8 cellular contexts compared by ENCODE assay signal in genomic region chr14:20631023-20631820, GRCh38. TPM values are rescaled to one million over a fixed set of nuclear protein-coding genes. Genes with fewer than 3 reads are reported as not detected.
DNase-seq lines count a peak whose midpoint lies in the region; ATAC-seq and TF ChIP-seq lines count a peak whose summit lies in the region.

No MANE protein-coding gene starts in this region.

- H3K4me3 Mint-ChIP-seq in activated CD4-positive, alpha-beta memory T cell treated with anti-CD3 and anti-CD28 coated beads, Interleukin-2, amount 10 ng/mL, durations not matched to agents 7 days and 5 days, result peak overlapping the region; percentile 68
- H3K4me3 Mint-ChIP-seq in type B pancreatic cell, result peak overlapping the region; percentile 92

- no peak overlapping the region for H3K27ac Mint-ChIP-seq in activated CD4-positive, alpha-beta memory T cell treated with anti-CD3 and anti-CD28 coated beads, Interleukin-2, amount 10 ng/mL, durations not matched to agents 7 days and 5 days
- peak overlapping the region; percentile 90 for H3K27ac Mint-ChIP-seq in type B pancreatic cell

- H3K27me3 Mint-ChIP-seq in activated CD4-positive, alpha-beta memory T cell treated with anti-CD3 and anti-CD28 coated beads, Interleukin-2, amount 10 ng/mL, durations not matched to agents 7 days and 5 days, result peaks cover 88% of the 10 kb centered on the region
- peaks cover 90% of the 10 kb centered on the region for H3K27me3 Mint-ChIP-seq in type B pancreatic cell

- H3K4me1 Mint-ChIP-seq in activated CD4-positive, alpha-beta memory T cell treated with anti-CD3 and anti-CD28 coated beads, Interleukin-2, amount 10 ng/mL, durations not matched to agents 7 days and 5 days, result peaks cover 49% of the 10 kb centered on the region
- H3K4me1 Mint-ChIP-seq in type B pancreatic cell (ENCODE audit: unreplicated experiment), result peaks cover 32% of the 10 kb centered on the region

- POLR2A ChIA-PET in activated CD4-positive, alpha-beta memory T cell treated with anti-CD3 and anti-CD28 coated beads, Interleukin-2, amount 10 ng/mL, durations not matched to agents 7 days and 5 days (lab: Charles Lee), result interaction anchor here (0.8 to 3.1 kb wide), 8 partner anchors 17 to 161 kb away, joined by 3 to 14 read pairs (median 4); partner anchors contain the start of gene PNP

- H3K27ac ChIP-seq in epithelial cell of prostate, result peak overlapping the region; percentile 20

- no peaks in the 10 kb centered on the region for H3K36me3 Mint-ChIP-seq in activated CD4-positive, alpha-beta memory T cell treated with anti-CD3 and anti-CD28 coated beads, Interleukin-2, amount 10 ng/mL, durations not matched to agents 7 days and 5 days (ENCODE audit: low read depth)
- H3K36me3 Mint-ChIP-seq in type B pancreatic cell, result peaks cover 11% of the 10 kb centered on the region

- TF ChIP-seq CTCF in type B pancreatic cell (conservative IDR thresholded peaks at IDR 0.05), result no peak

- no peaks in the 10 kb centered on the region for H3K9me3 Mint-ChIP-seq in activated CD4-positive, alpha-beta memory T cell treated with anti-CD3 and anti-CD28 coated beads, Interleukin-2, amount 10 ng/mL, durations not matched to agents 7 days and 5 days
- H3K9me3 Mint-ChIP-seq in type B pancreatic cell, result peaks cover 6% of the 10 kb centered on the region

- CTCF ChIA-PET in activated CD4-positive, alpha-beta memory T cell treated with anti-CD3 and anti-CD28 coated beads, Interleukin-2, amount 10 ng/mL, durations not matched to agents 7 days and 5 days (lab: Charles Lee), result interaction anchor here (0.9 to 1.7 kb wide), 14 partner anchors 9 to 301 kb away, joined by 3 to 9 read pairs (median 4); no protein-coding TSS in a partner anchor

- DNase-seq in NCI-H226 (peak; percentile 65), epithelial cell of prostate (ENCODE audit: low read depth, low spot score) (no peak), myocyte (ENCODE audit: low read depth) (peak; percentile 47), type B pancreatic cell (ENCODE audit: extremely low spot score, unreplicated experiment) (no peak), NCI-H1436 (lab: John Stamatoyannopoulos, UW) (no peak), NCI-H2196 (lab: John Stamatoyannopoulos, UW; ENCODE audit: unreplicated experiment) (no peak)
- DNase-seq in activated CD4-positive, alpha-beta memory T cell treated with anti-CD3 and anti-CD28 coated beads, Interleukin-2, amount 10 ng/mL, durations not matched to agents 7 days and 5 days, result no peak

- peak; percentile 21 for ATAC-seq in GM19351 (IDR thresholded peaks at IDR 0.05; ENCODE audit: unreplicated experiment)

RNA-seq across cellular contexts. Expression of gene OR6S1, which starts 10.3 kb away (rescaled TPM):
- not detected for total RNA-seq in activated CD4-positive, alpha-beta memory T cell treated with anti-CD3 and anti-CD28 coated beads, Interleukin-2, amount 10 ng/mL, durations not matched to agents 7 days and 5 days
- not detected in 2 replicates for total RNA-seq in myocyte
- polyA plus RNA-seq in myocyte (2012), result not detected
- total RNA-seq in type B pancreatic cell (ENCODE audit: low replicate concordance), result not detected in 2 replicates

RNA-seq across cellular contexts. Expression of gene RNASE12, which starts 40.0 kb away (rescaled TPM):
- total RNA-seq in activated CD4-positive, alpha-beta memory T cell treated with anti-CD3 and anti-CD28 coated beads, Interleukin-2, amount 10 ng/mL, durations not matched to agents 7 days and 5 days, result not detected
- total RNA-seq in myocyte, result not detected in 2 replicates
- not detected for polyA plus RNA-seq in myocyte (2012)
- not detected in 2 replicates for total RNA-seq in type B pancreatic cell (ENCODE audit: low replicate concordance)

RNA-seq across cellular contexts. Expression of gene RNASE11, which starts 43.4 kb away (rescaled TPM):
- total RNA-seq in activated CD4-positive, alpha-beta memory T cell treated with anti-CD3 and anti-CD28 coated beads, Interleukin-2, amount 10 ng/mL, durations not matched to agents 7 days and 5 days, result not detected
- total RNA-seq in myocyte, result not detected in 2 replicates
- not detected for polyA plus RNA-seq in myocyte (2012)
- total RNA-seq in type B pancreatic cell (ENCODE audit: low replicate concordance), result not detected in 2 replicates

RNA-seq across cellular contexts. Expression of gene RNASE4, which starts 53.1 kb away (rescaled TPM):
- total RNA-seq in activated CD4-positive, alpha-beta memory T cell treated with anti-CD3 and anti-CD28 coated beads, Interleukin-2, amount 10 ng/mL, durations not matched to agents 7 days and 5 days, result 1 to 10 TPM; 2.7 to 4.7 TPM
- total RNA-seq in myocyte (4.7 and 7.2 TPM in 2 replicates), type B pancreatic cell (ENCODE audit: low replicate concordance) (10.5 and 19.3 TPM in 2 replicates)
- polyA plus RNA-seq in myocyte (2012), result 16.3 TPM

RNA-seq across cellular contexts. Expression of gene ANG, which starts 57.3 kb away (rescaled TPM):
- total RNA-seq in activated CD4-positive, alpha-beta memory T cell treated with anti-CD3 and anti-CD28 coated beads, Interleukin-2, amount 10 ng/mL, durations not matched to agents 7 days and 5 days, result 1 to 10 TPM; 4.9 to 5.5 TPM
- total RNA-seq in myocyte, result 0.42 and 1.4 TPM in 2 replicates
- polyA plus RNA-seq in myocyte (2012), result 6.7 TPM
- total RNA-seq in type B pancreatic cell (ENCODE audit: low replicate concordance), result 24.5 and 43.0 TPM in 2 replicates

Comparison
In these comparisons a context has a peak if more than half of its experiments do, and no peak if none do; other contexts are left out.
1. DNase-seq: peak in NCI-H226 (single experiment) and myocyte (single experiment); none in activated CD4-positive, alpha-beta memory T cell treated with anti-CD3 and anti-CD28 coated beads, Interleukin-2, amount 10 ng/mL, durations not matched to agents 7 days and 5 days (single experiment), epithelial cell of prostate (single experiment), type B pancreatic cell (single experiment), NCI-H1436 (single experiment) and NCI-H2196 (single experiment).